In genomic region chr5:136132087-136132486, GRCh38 we compare ENCODE assay signal across 8 cellular contexts. TPM values are rescaled to one million over a fixed set of nuclear protein-coding genes. Genes with fewer than 3 reads are reported as not detected.
DNase-seq lines count a peak whose midpoint lies in the region; ATAC-seq, FAIRE-seq and TF ChIP-seq lines count a peak whose summit lies in the region.

No MANE protein-coding gene starts in this region.

- no peak for TF ChIP-seq EP300 in GM12878 (IDR thresholded peaks at IDR 0.05; ENCODE audit: borderline replicate concordance in 1 of 2, control insufficient read depth in 1 of 2, low read depth in 2 of 2, low read length in 2 of 2)

- H3K27ac ChIP-seq in KOPT-K1 (ENCODE audit: low read depth, low read length, poor library complexity, severe bottlenecking) (peak overlapping the region; percentile 42), GM12878 (ENCODE audit: control insufficient read depth, insufficient read depth) (no peak overlapping the region), substantia nigra (ENCODE audit: low read depth, low read length, poor library complexity, severe bottlenecking) (peak overlapping the region; percentile 88)

- peaks cover 28% of the 10 kb centered on the region for H3K79me2 ChIP-seq in GM12878 (ENCODE audit: control insufficient read depth, insufficient read depth, low read length)

- RAD21 ChIA-PET in GM12878 (lab: Charles Lee; ENCODE audit: unreplicated experiment): interaction anchor here (0.6 to 3.8 kb wide), 8 partner anchors 10 to 50 kb away, joined by 3 to 22 read pairs (median 5); no protein-coding TSS in a partner anchor

- peak; percentile 44 for DNase-seq in Right ventricle myocardium superior
- DNase-seq in cardiac septum (ENCODE audit: low spot score): no peak
- DNase-seq in GM12878 (ENCODE audit: low read depth, low spot score): no peak
- peak; percentile 54 for DNase-seq in left kidney (ENCODE audit: low read depth, low spot score)
- peak in 26 of 49 donors; percentile 1 to 22 (median 4) for DNase-seq in substantia nigra (lab: John Stamatoyannopoulos, UW)
- DNase-seq in occipital lobe (lab: John Stamatoyannopoulos, UW): no peak
- DNase-seq in activated CD4-positive, CD25-positive, alpha-beta regulatory T cell treated with anti-CD3 and anti-CD28 coated beads, Interleukin-2, amount 50 U/mL, for 72 hours: no peak

- intact Hi-C loops in Right ventricle myocardium superior (cut with DNase I): loop anchor here (5.0 kb wide), 1 partner anchor 45 kb away; no protein-coding TSS in a partner anchor
- intact Hi-C loops in cardiac septum (cut with DNase I): loop anchor here (2.0 kb wide), 1 partner anchor 51 kb away; no protein-coding TSS in a partner anchor
- intact Hi-C loops in GM12878 (cut with micrococcal nuclease; ENCODE audit: unreplicated experiment): loop anchor here (5.0 kb wide), 1 partner anchor 50 kb away; no protein-coding TSS in a partner anchor

- peak; percentile 8 for ATAC-seq in Right ventricle myocardium superior (ENCODE audit: poor library complexity)
- ATAC-seq in GM12878: peak; percentile 24

- POLR2A ChIA-PET in GM12878 (lab: Charles Lee): interaction anchor here (1.0 to 2.0 kb wide), 7 partner anchors 9 to 57 kb away, joined by 3 to 10 read pairs (median 6); no protein-coding TSS in a partner anchor

- BruUV-seq in GM12878 (replicated peaks; lab: Mats Ljungman, UMichigan): no TSS peak

- H2AFZ ChIP-seq in GM12878 (ENCODE audit: control insufficient read depth, low read depth, low read length): peak overlapping the region; percentile 77

- H3K36me3 ChIP-seq in KOPT-K1 (ENCODE audit: insufficient read depth, low read length) (no peaks in the 10 kb centered on the region), GM12878 (ENCODE audit: control insufficient read depth in 2 of 2, insufficient read depth in 2 of 2, low read length in 1 of 2) (no peaks in the 10 kb centered on the region)

- H3K4me3 ChIP-seq in GM12878: peak overlapping the region; percentile 76; the same call in 1 of the 2 replicates

- peaks cover 3% of the 10 kb centered on the region for H3K4me1 ChIP-seq in GM12878 (ENCODE audit: control insufficient read depth, insufficient read depth, low read length)

- H3K9ac ChIP-seq in GM12878 (ENCODE audit: control insufficient read depth, insufficient read depth, low read length): peak overlapping the region; percentile 89; the same call in 1 of the 2 replicates

- 15% methylated on average over 6 of the region's 6 CpGs for WGBS in GM12878 (ENCODE audit: insufficient coverage, insufficient replicate concordance, low lambda C conversion rate, missing lambda C conversion rate)

- H3K9me3 ChIP-seq in KOPT-K1 (ENCODE audit: insufficient read depth, low read length, poor library complexity, severe bottlenecking) (no peaks in the 10 kb centered on the region), GM12878 (replicated peaks; ENCODE audit: control insufficient read depth, insufficient read depth, low read length) (no peaks in the 10 kb centered on the region)

- H3K4me2 ChIP-seq in GM12878 (ENCODE audit: control insufficient read depth, insufficient read depth): peak overlapping the region; percentile 93

- no peak for FAIRE-seq in GM12878 (lab: Jason Lieb, UNC)

- no peak for TF ChIP-seq CTCF in GM12878 (IDR thresholded peaks at IDR 0.05 in 2 of 3, conservative IDR thresholded peaks at IDR 0.05 in 1 of 3; ENCODE audit: control insufficient read depth in 2 of 3, extremely low read depth in 1 of 3, insufficient read depth in 1 of 3, low read depth in 3 of 3, low read length in 3 of 3)

- in situ Hi-C loops in GM12878 (cut with MboI): no loop called here

- no peak for TF ChIP-seq RAD21 in GM12878 (IDR thresholded peaks at IDR 0.05; ENCODE audit: insufficient read depth, low read depth, low read length)

- no peaks in the 10 kb centered on the region for H4K20me1 ChIP-seq in GM12878 (ENCODE audit: control insufficient read depth, insufficient read depth)

- peaks cover 0 to 5% of the 10 kb centered on the region in 2 experiments; a peak in 1 of 4 replicates for H3K27me3 ChIP-seq in GM12878 (replicated peaks in 1 of 2; ENCODE audit: control insufficient read depth in 2 of 2, insufficient read depth in 2 of 2, low read length in 1 of 2)

- CTCF ChIA-PET in GM12878 (lab: Yijun Ruan, JAX): interaction anchor here (0.9 to 2.3 kb wide), 11 partner anchors 9 to 187 kb away, joined by 3 to 13 read pairs (median 3); no protein-coding TSS in a partner anchor

- TF ChIP-seq POLR2A in GM12878 (IDR thresholded peaks at IDR 0.05; ENCODE audit: low read depth, low read length): no peak

- SMC1A ChIA-PET in GM12878 (lab: Charles Lee; ENCODE audit: uncharacterized antibody, unreplicated experiment): interaction anchor here (0.6 to 3.7 kb wide), 18 partner anchors 10 to 92 kb away, joined by 3 to 29 read pairs (median 4); no protein-coding TSS in a partner anchor

TF ChIP-seq in GM12878, 131 proteins besides CTCF, POLR2A, EP300 and RAD21:
- TF ChIP-seq MTA2 (IDR thresholded peaks at IDR 0.05; ENCODE audit: low read depth) (no peak), POLR2AphosphoS2 (IDR thresholded peaks at IDR 0.05; ENCODE audit: low read depth, low read length) (no peak), PBX3 (IDR thresholded peaks at IDR 0.05; ENCODE audit: insufficient replicate concordance, low read depth, low read length) (no peak), MYC (IDR thresholded peaks at IDR 0.05; ENCODE audit: insufficient read depth, insufficient read length, insufficient replicate concordance, low read length, severe bottlenecking) (no peak), RFX5 (IDR thresholded peaks at IDR 0.05; ENCODE audit: low read depth, low read length) (no peak), E2F4 (IDR thresholded peaks at IDR 0.05; ENCODE audit: low read depth, low read length) (no peak), TCF7 (IDR thresholded peaks at IDR 0.05; ENCODE audit: borderline replicate concordance) (no peak), POLR2AphosphoS5 (IDR thresholded peaks at IDR 0.05; ENCODE audit: low read length) (no peak), FOS (IDR thresholded peaks at IDR 0.05; ENCODE audit: borderline replicate concordance, extremely low read depth, insufficient read length) (no peak), RELB (IDR thresholded peaks at IDR 0.05; ENCODE audit: low read depth) (no peak), TARDBP (IDR thresholded peaks at IDR 0.05; ENCODE audit: borderline replicate concordance) (no peak), IKZF2 (IDR thresholded peaks at IDR 0.05) (no peak), HCFC1 (IDR thresholded peaks at IDR 0.05; ENCODE audit: low read length) (no peak), ZNF24 (IDR thresholded peaks at IDR 0.05) (no peak), FOXM1 (IDR thresholded peaks at IDR 0.05; ENCODE audit: low read depth, low read length) (no peak)

RNA-seq across cellular contexts. Expression of gene SMAD5, which starts 0.6 kb away (rescaled TPM):
- total RNA-seq in Right ventricle myocardium superior: 37.2 TPM
- total RNA-seq in cardiac septum: 45.9 TPM
- 145 and 164 TPM in 2 replicates for total RNA-seq in GM12878 (2013; cell fraction: nucleolus; rRNA removed)
- total RNA-seq in GM12878 (2014; rRNA removed): 8.0 and 10.4 TPM in 2 replicates
- total RNA-seq in GM12878 (2014; rRNA removed; fragmentation: Illumina TruSeq; extraction: Trizol): 11.1 and 11.4 TPM in 2 replicates
- 14.8 and 15.4 TPM in 2 replicates for total RNA-seq in GM12878 (2021)
- 5.4 TPM for polyA plus RNA-seq in GM12878 (2011; ENCODE audit: low read depth)
- polyA plus RNA-seq in GM12878 (2011; rRNA removed): 40.6 and 56.1 TPM in 2 replicates
- polyA plus RNA-seq in GM12878 (2011; cell fraction: cytosol; rRNA removed): 16.7 and 22.3 TPM in 2 replicates
- 19.8 and 23.5 TPM in 2 replicates for polyA plus RNA-seq in GM12878 (2011; cell fraction: nucleus; rRNA removed)
- polyA plus RNA-seq in GM12878 (2012): 5.0 and 5.7 TPM in 2 replicates
- 9.2 and 11.1 TPM in 2 replicates for polyA plus RNA-seq in GM12878 (2014; fragmentation: Illumina TruSeq; extraction: Trizol)
- 1 to 10 TPM; 3.6 to 7.1 TPM for polyA plus RNA-seq in GM12878 (2014; fragmentation: Nextera tagmentation; extraction: Ambion mirVana)
- 12.4 and 12.5 TPM in 2 replicates for polyA plus RNA-seq in GM12878 (2014; rRNA removed)
- 10 to 100 TPM; 14.2 to 16.0 TPM for polyA plus RNA-seq in GM12878 (2016; fragmentation: Nextera tagmentation; extraction: Ambion mirVana)
- 45.7 and 59.2 TPM in 2 replicates for polyA minus RNA-seq in GM12878 (2011; rRNA and poly(A)+ RNA removed)
- 11.4 and 22.4 TPM in 2 replicates for polyA minus RNA-seq in GM12878 (2011; cell fraction: cytosol; rRNA and poly(A)+ RNA removed)
- polyA minus RNA-seq in GM12878 (2011; cell fraction: nucleus; rRNA and poly(A)+ RNA removed): 21.9 and 33.2 TPM in 2 replicates
- total RNA-seq in occipital lobe: 40.4 TPM

Comparison
In these comparisons a context has a peak if more than half of its experiments do, and no peak if none do; other contexts are left out.
1. DNase-seq: peak in Right ventricle myocardium superior (single experiment), left kidney (single experiment) and substantia nigra (26 of 49); none in cardiac septum (single experiment), GM12878 (single experiment), occipital lobe (single experiment) and activated CD4-positive, CD25-positive, alpha-beta regulatory T cell treated with anti-CD3 and anti-CD28 coated beads, Interleukin-2, amount 50 U/mL, for 72 hours (single experiment).